ENCODE assay signal across 9 cellular contexts in genomic region chrX:131728295-131729145, GRCh38.
DNase-seq lines count a peak whose midpoint lies in the region; ATAC-seq, FAIRE-seq and TF ChIP-seq lines count a peak whose summit lies in the region.
"Had no signal": no experiment of that assay in that cellular context is flagged by ENCODE, and none has a peak within 500 bp of the region (broad histone marks: within the 10 kb centered on the region; RNA-seq: fewer than 3 reads in every experiment).

No MANE protein-coding gene starts in this region.

- intact Hi-C loops in psoas muscle (cut with DNase I), result no loop called here
- intact Hi-C loops in tibial artery (cut with DNase I; ENCODE audit: low total_unique reads), result no loop called here

- peak; percentile 88 for DNase-seq in astrocyte of the hippocampus (ENCODE audit: low read depth, low spot score)
- peak; percentile 55 to 74 for DNase-seq in psoas muscle
- DNase-seq in tibial artery, result no peak
- DNase-seq in H54 (ENCODE audit: insufficient read length, low spot score), result no peak

- H3K36me3 ChIP-seq in psoas muscle (ENCODE audit: insufficient read depth in 1 of 2, low read depth in 1 of 2) (no peaks in the 10 kb centered on the region), tibial artery (no peaks in the 10 kb centered on the region)

- H3K4me1 ChIP-seq in psoas muscle (no peaks in the 10 kb centered on the region), tibial artery (peaks cover 0 to 6% (median 0%) of the 10 kb centered on the region in 4 donors)

- WGBS in psoas muscle, 3 donors, result 52 to 96% (median 96%) methylated on average over 19 of the region's 19 CpGs

- ATAC-seq in GM18508 (IDR thresholded peaks at IDR 0.05; ENCODE audit: insufficient read depth, unreplicated experiment) (peak; percentile 46), HG03558 (IDR thresholded peaks at IDR 0.05; ENCODE audit: extremely low read depth, unreplicated experiment) (peak; percentile 63), psoas muscle (peak; percentile 87 to 89 (median 88)), HG02678 (IDR thresholded peaks at IDR 0.05; ENCODE audit: unreplicated experiment) (no peak), HG03139 (IDR thresholded peaks at IDR 0.05; ENCODE audit: unreplicated experiment) (no peak)

- FAIRE-seq in H54 (lab: Jason Lieb, UNC), result no peak

- H3K27me3 ChIP-seq in psoas muscle (ENCODE audit: insufficient read depth in 3 of 3, low read length in 2 of 3) (no peaks in the 10 kb centered on the region), tibial artery (no peaks in the 10 kb centered on the region)

- H3K4me3 ChIP-seq in psoas muscle (peak overlapping the region; percentile 70), tibial artery (no peak overlapping the region)

- H3K27ac ChIP-seq in psoas muscle, result peak overlapping the region; percentile 91
- H3K27ac ChIP-seq in tibial artery, result no peak overlapping the region
- H3K27ac ChIP-seq: KMS-11 had no signal

- TF ChIP-seq POLR2A in H54 (IDR thresholded peaks at IDR 0.05; ENCODE audit: low read depth, low read length), result no peak

- TF ChIP-seq CTCF in psoas muscle (IDR thresholded peaks at IDR 0.05) (peak; percentile 55), tibial artery (IDR thresholded peaks at IDR 0.05) (no peak)

- H3K9me3 ChIP-seq in psoas muscle (no peaks in the 10 kb centered on the region), tibial artery (no peaks in the 10 kb centered on the region)

Comparison
In these comparisons a context has a peak if more than half of its experiments do, and no peak if none do; other contexts are left out.
1. ATAC-seq: peak in GM18508 (single experiment), HG03558 (single experiment) and psoas muscle (4 of 4); none in HG02678 (single experiment) and HG03139 (single experiment).
2. DNase-seq: peak in astrocyte of the hippocampus (single experiment) and psoas muscle (2 of 2); none in tibial artery (0 of 2) and H54 (single experiment).